ENCODE assay signal across 26 cellular contexts in genomic region chr4:58606303-58606702, GRCh38.
"Had no signal": no experiment of that assay in that cellular context is flagged by ENCODE, and none has a peak within 500 bp of the region (broad histone marks: within the 10 kb centered on the region; RNA-seq: fewer than 3 reads in every experiment).

No MANE protein-coding gene starts in this region.

- ATAC-seq: foreskin keratinocyte; gastroesophageal sphincter; heart left ventricle; left colon; left lobe of liver; lower lobe of right lung; mucosa of descending colon; naive thymus-derived CD8-positive, alpha-beta T cell had no signal

- DNase-seq: dermis blood vessel endothelial cell; dorsolateral prefrontal cortex; effector CD4-positive, alpha-beta T cell; effector memory CD4-positive, alpha-beta T cell; foreskin keratinocyte; heart left ventricle; hypothalamus; immature natural killer cell; islet precursor cell; kidney; kidney glomerular epithelial cell; left colon; left ventricle myocardium inferior; lower lobe of right lung; mesenchymal stem cell; mucosa of descending colon; naive B cell; naive thymus-derived CD8-positive, alpha-beta T cell had no signal

- H3K9me3 ChIP-seq: esophagus muscularis mucosa, gastroesophageal sphincter, left ventricle myocardium inferior, lower lobe of right lung, mucosa of descending colon had no signal

- H3K27ac ChIP-seq: coronary artery, dorsolateral prefrontal cortex, esophagus muscularis mucosa, foreskin keratinocyte, gastroesophageal sphincter, heart left ventricle, hepatocyte, left ventricle myocardium inferior, lower lobe of right lung had no signal

- H3K4me1 Mint-ChIP-seq: immature natural killer cell; mesothelial cell of epicardium; naive B cell; naive thymus-derived CD8-positive, alpha-beta T cell had no signal

- H3K27me3 ChIP-seq: dorsolateral prefrontal cortex, esophagus muscularis mucosa, foreskin keratinocyte, gastroesophageal sphincter, heart left ventricle, hepatocyte had no signal

- H3K36me3 Mint-ChIP-seq: immature natural killer cell; mesothelial cell of epicardium; naive B cell; naive thymus-derived CD8-positive, alpha-beta T cell had no signal

- H3K4me2 ChIP-seq: hepatocyte had no signal

- H3K9me3 Mint-ChIP-seq: mesothelial cell of epicardium had no signal

- H3K4me3 Mint-ChIP-seq: immature natural killer cell; mesothelial cell of epicardium; naive B cell; naive thymus-derived CD8-positive, alpha-beta T cell had no signal

- H3K36me3 ChIP-seq: esophagus muscularis mucosa, gastroesophageal sphincter, heart left ventricle, left ventricle myocardium inferior, lower lobe of right lung had no signal

- H3K4me3 ChIP-seq: coronary artery, dorsolateral prefrontal cortex, esophagus muscularis mucosa, gastroesophageal sphincter, heart left ventricle, hepatocyte, left ventricle myocardium inferior, lower lobe of right lung, mucosa of descending colon had no signal

- H3K79me2 ChIP-seq: hepatocyte had no signal

- FAIRE-seq: endothelial cell of umbilical vein, frontal cortex, kidney had no signal

- H3K4me1 ChIP-seq: esophagus muscularis mucosa, foreskin keratinocyte, gastroesophageal sphincter, heart left ventricle, left ventricle myocardium inferior, lower lobe of right lung had no signal

- H3K27ac Mint-ChIP-seq: immature natural killer cell; mesothelial cell of epicardium; naive B cell; naive thymus-derived CD8-positive, alpha-beta T cell had no signal

- H3K27me3 Mint-ChIP-seq: naive B cell; naive thymus-derived CD8-positive, alpha-beta T cell had no signal

- H2AFZ ChIP-seq: hepatocyte had no signal
